ENCODE assay signal across 38 cellular contexts in the genomic region with DNA sequence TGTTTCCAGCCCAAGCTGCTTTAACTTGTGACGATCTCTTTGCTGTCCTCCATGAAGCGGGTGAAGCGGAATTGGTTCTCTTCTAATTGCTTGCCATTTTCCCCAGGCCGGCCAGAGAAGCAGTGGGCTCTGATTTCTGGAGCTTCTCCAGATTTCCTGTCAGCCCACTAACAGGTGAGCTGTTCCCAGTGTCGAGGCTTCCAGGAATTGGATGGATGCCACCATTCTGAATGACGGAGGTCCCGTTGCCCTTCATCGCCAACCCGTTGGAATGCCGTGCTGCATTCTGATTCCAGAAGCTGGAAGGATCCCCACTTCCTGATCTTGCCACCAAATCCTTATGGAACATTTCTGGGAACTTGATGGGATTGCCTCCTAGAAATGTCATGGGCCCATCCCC. TPM values are rescaled to one million over a fixed set of nuclear protein-coding genes. Genes with fewer than 3 reads are reported as not detected.
"Had no signal": no experiment of that assay in that cellular context is flagged by ENCODE, and none has a peak within 500 bp of the region (broad histone marks: within the 10 kb centered on the region; RNA-seq: fewer than 3 reads in every experiment).

No MANE protein-coding gene starts in this region.

- H3K4me1 ChIP-seq: adrenal gland, ascending aorta, breast epithelium had no signal

- H3K27me3 ChIP-seq: ascending aorta, brain microvascular endothelial cell, cardiac muscle cell had no signal

- DNase-seq: activated effector memory CD4-positive, alpha-beta T cell treated with anti-CD3 and anti-CD28 coated beads, Interleukin-2, amount 50 U/mL, for 16 hours; activated effector memory CD4-positive, alpha-beta T cell treated with Interleukin-2 at 50 U/mL for 16 hours; activated gamma-delta T cell; activated gamma-delta T cell treated with Interleukin-2 at 50 U/mL for 16 hours; activated naive CD4-positive, alpha-beta T cell; activated naive CD4-positive, alpha-beta T cell treated with anti-CD3 and anti-CD28 coated beads for 36 hours; activated naive CD4-positive, alpha-beta T cell treated with anti-CD3 and anti-CD28 coated beads, Interleukin-2, amount 10 ng/mL, durations not matched to agents 7 days and 5 days; activated naive CD4-positive, alpha-beta T cell treated with anti-CD3 and anti-CD28 coated beads, Interleukin-2, amount 50 U/mL, for 16 hours; activated naive CD4-positive, alpha-beta T cell treated with Interleukin-2 at 50 U/mL for 16 hours; activated naive CD8-positive, alpha-beta T cell treated with anti-CD3 and anti-CD28 coated beads for 36 hours; activated naive CD8-positive, alpha-beta T cell treated with anti-CD3 and anti-CD28 coated beads, Interleukin-2, amount 10 ng/mL, durations not matched to agents 7 days and 5 days; activated naive CD8-positive, alpha-beta T cell treated with anti-CD3 and anti-CD28 coated beads, Interleukin-2, amount 50 U/mL, for 24 hours; activated T-cell treated with anti-CD3 and anti-CD28 coated beads, Interleukin-2, amount 50 U/mL, for 1 hour; activated T-cell treated with anti-CD3 and anti-CD28 coated beads, Interleukin-2, amount 50 U/mL, for 24 hours; activated T-cell treated with anti-CD3 and anti-CD28 coated beads, Interleukin-2, amount 50 U/mL, for 4 hours; activated T-cell treated with anti-CD3 and anti-CD28 coated beads, Interleukin-2, amount 50 U/mL, for 48 hours; activated T-cell treated with anti-CD3 and anti-CD28 coated beads, Interleukin-2, amount 50 U/mL, for 72 hours; adrenal gland; amniotic stem cell; amygdala; aorta; brain microvascular endothelial cell; caudate nucleus; central memory CD4-positive, alpha-beta T cell; cerebellar nuclear complex had no signal

- H3K27ac ChIP-seq: adrenal gland, ascending aorta, brain microvascular endothelial cell, breast epithelium, cardiac muscle cell had no signal

- H3K36me3 ChIP-seq: adrenal gland, ascending aorta, brain microvascular endothelial cell, breast epithelium, cardiac muscle cell had no signal

- H3K9me3 ChIP-seq: adrenal gland, ascending aorta had no signal

- ATAC-seq: activated naive CD4-positive, alpha-beta T cell treated with anti-CD3 and anti-CD28 coated beads, Interleukin-2, amount 50 U/mL, for 72 hours; activated naive CD8-positive, alpha-beta T cell treated with anti-CD3 and anti-CD28 coated beads, Interleukin-2, amount 50 U/mL, for 24 hours; activated T-cell treated with anti-CD3 and anti-CD28 coated beads, Interleukin-2, amount 50 U/mL, for 4 hours; activated T-cell treated with anti-CD3 and anti-CD28 coated beads, Interleukin-2, amount 50 U/mL, for 72 hours; activated T-helper 17 cell treated with anti-CD3 and anti-CD28 coated beads, Interleukin-2, amount 50 U/mL, for 72 hours had no signal

- H3K4me3 ChIP-seq: adrenal gland, ascending aorta, breast epithelium, cardiac muscle cell had no signal

RNA-seq across cellular contexts. Expression of a gene that starts 31.0 kb away (rescaled TPM):
- total RNA-seq: activated naive CD4-positive, alpha-beta T cell treated with anti-CD3 and anti-CD28 coated beads for 36 hours; activated naive CD4-positive, alpha-beta T cell treated with anti-CD3 and anti-CD28 coated beads, Interleukin-2, amount 50 U/mL, for 72 hours; activated naive CD8-positive, alpha-beta T cell treated with anti-CD3 and anti-CD28 coated beads for 36 hours; activated naive CD8-positive, alpha-beta T cell treated with anti-CD3 and anti-CD28 coated beads, Interleukin-2, amount 10 ng/mL, durations not matched to agents 7 days and 5 days; activated T-cell treated with anti-CD3 and anti-CD28 coated beads, Interleukin-2, amount 50 U/mL, for 4 hours; activated T-cell treated with anti-CD3 and anti-CD28 coated beads, Interleukin-2, amount 50 U/mL, for 72 hours; activated T-helper 1 cell treated with anti-CD3 and anti-CD28 coated beads, Interleukin-12 subunit alpha, Interleukin-12 subunit beta, Interleukin-2, Interleukin-4 antibody, amounts not matched to agents 30 ng/mL and 10 ng/mL and 1 ng/mL, durations not matched to agents 14 hours and 24 hours and 36 hours; activated T-helper 17 cell treated with anti-CD3 and anti-CD28 coated beads, Interleukin-2, amount 50 U/mL, for 72 hours; activated T-helper 2 cell treated with anti-CD3 and anti-CD28 coated beads, Interferon-gamma antibody, Interleukin-2, Interleukin-4, amounts not matched to agents 10 μg/mL and 5 μg/mL and 100 μg/mL, durations not matched to agents 14 hours and 24 hours and 36 hours; adrenal gland; aorta; ascending aorta; astrocyte; breast epithelium; bronchial epithelial cell; cardiac muscle cell; cardiac septum; cerebellum; chondrocyte had no signal
- polyA plus RNA-seq: adipose tissue, adrenal gland, aorta, cardiac muscle cell had no signal
